In the genomic region with DNA sequence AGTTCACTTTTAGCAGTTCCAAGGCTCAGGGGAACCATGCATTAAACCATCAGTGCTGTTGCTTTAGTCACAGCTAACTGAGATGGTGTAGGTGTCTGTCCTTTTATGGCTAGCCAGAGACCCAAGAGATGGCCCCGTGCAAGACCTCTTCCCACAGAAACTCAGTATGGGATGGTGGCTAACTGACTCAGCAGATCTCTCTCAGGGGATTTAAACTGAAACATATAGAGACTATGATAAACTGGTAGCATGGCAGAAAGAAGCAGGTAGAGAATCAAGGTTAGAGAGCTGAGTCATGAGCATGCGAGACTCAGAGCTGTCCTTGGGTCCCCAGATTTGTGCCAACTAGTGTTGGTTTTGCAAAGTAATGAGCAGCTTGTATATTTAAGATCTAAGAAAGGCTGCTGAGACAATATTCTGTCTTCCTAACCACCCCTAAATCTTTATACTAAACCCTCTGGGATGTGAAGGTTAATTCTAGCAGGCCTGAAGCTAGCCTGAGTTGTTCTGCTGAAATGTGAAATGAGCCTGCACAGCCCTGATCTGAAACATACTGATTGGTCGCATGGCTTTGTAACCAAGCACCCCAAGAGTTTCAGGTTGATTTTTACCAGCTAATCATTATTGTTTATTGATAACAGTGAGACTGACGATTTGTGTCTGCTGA, we compare ENCODE assay signal across 1 cellular context.
TF ChIP-seq lines count a peak whose summit lies in the region.

No MANE protein-coding gene starts in this region.

TF ChIP-seq in GM12878, 131 proteins besides CTCF, POLR2A, EP300 and RAD21 (continued from another document):
- TF ChIP-seq, protein P1, sequence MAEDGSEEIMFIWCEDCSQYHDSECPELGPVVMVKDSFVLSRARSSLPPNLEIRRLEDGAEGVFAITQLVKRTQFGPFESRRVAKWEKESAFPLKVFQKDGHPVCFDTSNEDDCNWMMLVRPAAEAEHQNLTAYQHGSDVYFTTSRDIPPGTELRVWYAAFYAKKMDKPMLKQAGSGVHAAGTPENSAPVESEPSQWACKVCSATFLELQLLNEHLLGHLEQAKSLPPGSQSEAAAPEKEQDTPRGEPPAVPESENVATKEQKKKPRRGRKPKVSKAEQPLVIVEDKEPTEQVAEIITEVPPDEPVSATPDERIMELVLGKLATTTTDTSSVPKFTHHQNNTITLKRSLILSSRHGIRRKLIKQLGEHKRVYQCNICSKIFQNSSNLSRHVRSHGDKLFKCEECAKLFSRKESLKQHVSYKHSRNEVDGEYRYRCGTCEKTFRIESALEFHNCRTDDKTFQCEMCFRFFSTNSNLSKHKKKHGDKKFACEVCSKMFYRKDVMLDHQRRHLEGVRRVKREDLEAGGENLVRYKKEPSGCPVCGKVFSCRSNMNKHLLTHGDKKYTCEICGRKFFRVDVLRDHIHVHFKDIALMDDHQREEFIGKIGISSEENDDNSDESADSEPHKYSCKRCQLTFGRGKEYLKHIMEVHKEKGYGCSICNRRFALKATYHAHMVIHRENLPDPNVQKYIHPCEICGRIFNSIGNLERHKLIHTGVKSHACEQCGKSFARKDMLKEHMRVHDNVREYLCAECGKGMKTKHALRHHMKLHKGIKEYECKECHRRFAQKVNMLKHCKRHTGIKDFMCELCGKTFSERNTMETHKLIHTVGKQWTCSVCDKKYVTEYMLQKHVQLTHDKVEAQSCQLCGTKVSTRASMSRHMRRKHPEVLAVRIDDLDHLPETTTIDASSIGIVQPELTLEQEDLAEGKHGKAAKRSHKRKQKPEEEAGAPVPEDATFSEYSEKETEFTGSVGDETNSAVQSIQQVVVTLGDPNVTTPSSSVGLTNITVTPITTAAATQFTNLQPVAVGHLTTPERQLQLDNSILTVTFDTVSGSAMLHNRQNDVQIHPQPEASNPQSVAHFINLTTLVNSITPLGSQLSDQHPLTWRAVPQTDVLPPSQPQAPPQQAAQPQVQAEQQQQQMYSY (CRISPR knock-in tag; IDR thresholded peaks at IDR 0.05): no peak
- TF ChIP-seq NFIC (IDR thresholded peaks at IDR 0.05; ENCODE audit: low read depth, low read length): no peak
- TF ChIP-seq HDAC6 (IDR thresholded peaks at IDR 0.05; ENCODE audit: unreplicated experiment): no peak
- TF ChIP-seq SMAD5 (IDR thresholded peaks at IDR 0.05; ENCODE audit: low read depth): no peak
- TF ChIP-seq SRF (IDR thresholded peaks at IDR 0.05; ENCODE audit: low read depth in 2 of 2, low read length in 2 of 2): peak in 1 of 2 experiments; percentile 48; a peak in 1 of 4 replicates
- no peak for TF ChIP-seq MTA3 (IDR thresholded peaks at IDR 0.05; ENCODE audit: borderline replicate concordance, low read length)
- no peak for TF ChIP-seq RBBP5 (conservative IDR thresholded peaks at IDR 0.05)
- TF ChIP-seq PAX8 (IDR thresholded peaks at IDR 0.05): no peak
- no peak for TF ChIP-seq TAF1 (IDR thresholded peaks at IDR 0.05; ENCODE audit: borderline replicate concordance, low read depth, low read length)
- peak; percentile 36 to 57; a peak in 1 of 4 replicates for TF ChIP-seq IKZF2 (IDR thresholded peaks at IDR 0.05)
- TF ChIP-seq ZBED1 (IDR thresholded peaks at IDR 0.05; ENCODE audit: borderline replicate concordance): no peak
- TF ChIP-seq, protein P2, sequence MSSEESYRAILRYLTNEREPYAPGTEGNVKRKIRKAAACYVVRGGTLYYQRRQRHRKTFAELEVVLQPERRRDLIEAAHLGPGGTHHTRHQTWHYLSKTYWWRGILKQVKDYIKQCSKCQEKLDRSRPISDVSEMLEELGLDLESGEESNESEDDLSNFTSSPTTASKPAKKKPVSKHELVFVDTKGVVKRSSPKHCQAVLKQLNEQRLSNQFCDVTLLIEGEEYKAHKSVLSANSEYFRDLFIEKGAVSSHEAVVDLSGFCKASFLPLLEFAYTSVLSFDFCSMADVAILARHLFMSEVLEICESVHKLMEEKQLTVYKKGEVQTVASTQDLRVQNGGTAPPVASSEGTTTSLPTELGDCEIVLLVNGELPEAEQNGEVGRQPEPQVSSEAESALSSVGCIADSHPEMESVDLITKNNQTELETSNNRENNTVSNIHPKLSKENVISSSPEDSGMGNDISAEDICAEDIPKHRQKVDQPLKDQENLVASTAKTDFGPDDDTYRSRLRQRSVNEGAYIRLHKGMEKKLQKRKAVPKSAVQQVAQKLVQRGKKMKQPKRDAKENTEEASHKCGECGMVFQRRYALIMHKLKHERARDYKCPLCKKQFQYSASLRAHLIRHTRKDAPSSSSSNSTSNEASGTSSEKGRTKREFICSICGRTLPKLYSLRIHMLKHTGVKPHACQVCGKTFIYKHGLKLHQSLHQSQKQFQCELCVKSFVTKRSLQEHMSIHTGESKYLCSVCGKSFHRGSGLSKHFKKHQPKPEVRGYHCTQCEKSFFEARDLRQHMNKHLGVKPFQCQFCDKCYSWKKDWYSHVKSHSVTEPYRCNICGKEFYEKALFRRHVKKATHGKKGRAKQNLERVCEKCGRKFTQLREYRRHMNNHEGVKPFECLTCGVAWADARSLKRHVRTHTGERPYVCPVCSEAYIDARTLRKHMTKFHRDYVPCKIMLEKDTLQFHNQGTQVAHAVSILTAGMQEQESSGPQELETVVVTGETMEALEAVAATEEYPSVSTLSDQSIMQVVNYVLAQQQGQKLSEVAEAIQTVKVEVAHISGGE (CRISPR knock-in tag; IDR thresholded peaks at IDR 0.05): no peak
- TF ChIP-seq, protein P3, sequence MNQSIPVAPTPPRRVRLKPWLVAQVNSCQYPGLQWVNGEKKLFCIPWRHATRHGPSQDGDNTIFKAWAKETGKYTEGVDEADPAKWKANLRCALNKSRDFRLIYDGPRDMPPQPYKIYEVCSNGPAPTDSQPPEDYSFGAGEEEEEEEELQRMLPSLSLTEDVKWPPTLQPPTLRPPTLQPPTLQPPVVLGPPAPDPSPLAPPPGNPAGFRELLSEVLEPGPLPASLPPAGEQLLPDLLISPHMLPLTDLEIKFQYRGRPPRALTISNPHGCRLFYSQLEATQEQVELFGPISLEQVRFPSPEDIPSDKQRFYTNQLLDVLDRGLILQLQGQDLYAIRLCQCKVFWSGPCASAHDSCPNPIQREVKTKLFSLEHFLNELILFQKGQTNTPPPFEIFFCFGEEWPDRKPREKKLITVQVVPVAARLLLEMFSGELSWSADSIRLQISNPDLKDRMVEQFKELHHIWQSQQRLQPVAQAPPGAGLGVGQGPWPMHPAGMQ (IDR thresholded peaks at IDR 0.05; ENCODE audit: borderline replicate concordance): no peak
- no peak for TF ChIP-seq STAT3 (IDR thresholded peaks at IDR 0.05; ENCODE audit: low read depth, low read length)
- TF ChIP-seq TARDBP (IDR thresholded peaks at IDR 0.05; ENCODE audit: borderline replicate concordance): no peak
- TF ChIP-seq, protein P4, sequence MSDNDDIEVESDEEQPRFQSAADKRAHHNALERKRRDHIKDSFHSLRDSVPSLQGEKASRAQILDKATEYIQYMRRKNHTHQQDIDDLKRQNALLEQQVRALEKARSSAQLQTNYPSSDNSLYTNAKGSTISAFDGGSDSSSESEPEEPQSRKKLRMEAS (IDR thresholded peaks at IDR 0.05; ENCODE audit: low read depth, low read length): no peak
- no peak for TF ChIP-seq JUND (IDR thresholded peaks at IDR 0.05; ENCODE audit: low read depth, low read length)
- TF ChIP-seq, protein P5, sequence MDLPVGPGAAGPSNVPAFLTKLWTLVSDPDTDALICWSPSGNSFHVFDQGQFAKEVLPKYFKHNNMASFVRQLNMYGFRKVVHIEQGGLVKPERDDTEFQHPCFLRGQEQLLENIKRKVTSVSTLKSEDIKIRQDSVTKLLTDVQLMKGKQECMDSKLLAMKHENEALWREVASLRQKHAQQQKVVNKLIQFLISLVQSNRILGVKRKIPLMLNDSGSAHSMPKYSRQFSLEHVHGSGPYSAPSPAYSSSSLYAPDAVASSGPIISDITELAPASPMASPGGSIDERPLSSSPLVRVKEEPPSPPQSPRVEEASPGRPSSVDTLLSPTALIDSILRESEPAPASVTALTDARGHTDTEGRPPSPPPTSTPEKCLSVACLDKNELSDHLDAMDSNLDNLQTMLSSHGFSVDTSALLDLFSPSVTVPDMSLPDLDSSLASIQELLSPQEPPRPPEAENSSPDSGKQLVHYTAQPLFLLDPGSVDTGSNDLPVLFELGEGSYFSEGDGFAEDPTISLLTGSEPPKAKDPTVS (IDR thresholded peaks at IDR 0.05; ENCODE audit: low read depth, low read length): no peak
- no peak for TF ChIP-seq GATAD2B (conservative IDR thresholded peaks at IDR 0.05; ENCODE audit: low read depth)
- TF ChIP-seq ZNF207 (IDR thresholded peaks at IDR 0.05; ENCODE audit: borderline replicate concordance): no peak
- TF ChIP-seq RELA (IDR thresholded peaks at IDR 0.05; ENCODE audit: borderline replicate concordance, partially characterized antibody): no peak
- TF ChIP-seq, protein P6, sequence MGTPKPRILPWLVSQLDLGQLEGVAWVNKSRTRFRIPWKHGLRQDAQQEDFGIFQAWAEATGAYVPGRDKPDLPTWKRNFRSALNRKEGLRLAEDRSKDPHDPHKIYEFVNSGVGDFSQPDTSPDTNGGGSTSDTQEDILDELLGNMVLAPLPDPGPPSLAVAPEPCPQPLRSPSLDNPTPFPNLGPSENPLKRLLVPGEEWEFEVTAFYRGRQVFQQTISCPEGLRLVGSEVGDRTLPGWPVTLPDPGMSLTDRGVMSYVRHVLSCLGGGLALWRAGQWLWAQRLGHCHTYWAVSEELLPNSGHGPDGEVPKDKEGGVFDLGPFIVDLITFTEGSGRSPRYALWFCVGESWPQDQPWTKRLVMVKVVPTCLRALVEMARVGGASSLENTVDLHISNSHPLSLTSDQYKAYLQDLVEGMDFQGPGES (IDR thresholded peaks at IDR 0.05): no peak
- 0 out of 2 replicates have a peak, but pooled peaks have one; percentile 35 for TF ChIP-seq ATF7 (IDR thresholded peaks at IDR 0.05; ENCODE audit: low read depth)
- peak; percentile 81 for TF ChIP-seq MEF2B (IDR thresholded peaks at IDR 0.05; ENCODE audit: partially characterized antibody, poor library complexity, severe bottlenecking)
